16 cellular contexts compared by ENCODE assay signal in genomic region chr17:81436294-81436849, GRCh38. TPM values are rescaled to one million over a fixed set of nuclear protein-coding genes. Genes with fewer than 3 reads are reported as not detected.
A peak's percentile ranks its signal among the peaks of the same experiment; 100 is the strongest.
DNase-seq lines count a peak whose midpoint lies in the region; ATAC-seq and TF ChIP-seq lines count a peak whose summit lies in the region.
"Had no signal": no experiment of that assay in that cellular context is flagged by ENCODE, and none has a peak within 500 bp of the region (broad histone marks: within the 10 kb centered on the region; RNA-seq: fewer than 3 reads in every experiment).

No MANE protein-coding gene starts in this region.

- no peaks in the 10 kb centered on the region for H3K27me3 ChIP-seq in heart right ventricle
- H3K27me3 ChIP-seq in prostate gland (replicated peaks; ENCODE audit: insufficient read depth) = no peaks in the 10 kb centered on the region

- H3K4me1 Mint-ChIP-seq in T-helper 2 cell treated with Interferon-gamma antibody and Interleukin-4, amounts not matched to agents 5 μg/mL and 100 μg/mL, for 36 hours (ENCODE audit: low read depth) = no peaks in the 10 kb centered on the region

- ATAC-seq in Right ventricle myocardium inferior (peak; percentile 77), heart right ventricle (peak; percentile 41 to 84 (median 75)), HG03469 (IDR thresholded peaks at IDR 0.05; ENCODE audit: unreplicated experiment) (no peak)
- ATAC-seq: activated CD4-positive, CD25-positive, alpha-beta regulatory T cell treated with anti-CD3 and anti-CD28 coated beads, Interleukin-2, amount 50 U/mL, for 24 hours had no signal

- no peak for TF ChIP-seq POLR2A in prostate gland (IDR thresholded peaks at IDR 0.05)

- no peak overlapping the region for H3K4me3 Mint-ChIP-seq in T-helper 2 cell treated with Interferon-gamma antibody and Interleukin-4, amounts not matched to agents 5 μg/mL and 100 μg/mL, for 36 hours
- H3K4me3 Mint-ChIP-seq: stimulated activated naive CD8-positive, alpha-beta T cell treated with anti-CD3 and anti-CD28 coated beads, Interleukin-15, Interleukin-2, amounts not matched to agents 100 ng/mL and 50 ng/mL, for 24 hours had no signal

- no peaks in the 10 kb centered on the region for H3K9me3 Mint-ChIP-seq in T-helper 2 cell treated with Interferon-gamma antibody and Interleukin-4, amounts not matched to agents 5 μg/mL and 100 μg/mL, for 36 hours
- H3K9me3 Mint-ChIP-seq: brain; stimulated activated naive CD8-positive, alpha-beta T cell treated with anti-CD3 and anti-CD28 coated beads, Interleukin-15, Interleukin-2, amounts not matched to agents 100 ng/mL and 50 ng/mL, for 24 hours had no signal

- WGBS in heart right ventricle, 2 donors = 66 to 70% methylated on average over 19 of the region's 19 CpGs
- 35% methylated on average over 19 of the region's 19 CpGs for WGBS in prostate gland

- H3K9me3 ChIP-seq in heart right ventricle (no peaks in the 10 kb centered on the region), prostate gland (no peaks in the 10 kb centered on the region)

- H3K27ac ChIP-seq in heart right ventricle = peak overlapping the region; percentile 60 to 91 (median 82)
- H3K27ac ChIP-seq in prostate gland = peak overlapping the region; percentile 50 to 63

- DNase-seq in Right ventricle myocardium inferior (ENCODE audit: missing footprints) = peak; percentile 82
- DNase-seq in cardiac septum (ENCODE audit: low spot score) = no peak
- peak; percentile 69 to 76 for DNase-seq in heart right ventricle
- no peak for DNase-seq in prostate gland (ENCODE audit: low spot score)
- DNase-seq in T-helper 2 cell treated with Interferon-gamma antibody and Interleukin-4, amounts not matched to agents 5 μg/mL and 100 μg/mL, for 36 hours (ENCODE audit: low spot score) = no peak
- DNase-seq in activated CD4-positive, CD25-positive, alpha-beta regulatory T cell treated with anti-CD3 and anti-CD28 coated beads, Interleukin-2, amount 50 U/mL, for 72 hours = no peak
- DNase-seq in activated T-cell treated with anti-CD3 and anti-CD28 coated beads, Interleukin-2, amount 50 U/mL, for 1 hour = no peak
- DNase-seq: activated T-cell treated with anti-CD3 and anti-CD28 coated beads, Interleukin-2, amount 50 U/mL, for 48 hours; NCI-H446; nucleus accumbens; SIG-M5; stimulated activated CD4-positive, alpha-beta T cell treated with anti-CD3 and anti-CD28 coated beads, Interleukin-2, amount 100 ng/mL, for 48 hours had no signal

- H3K4me1 ChIP-seq in heart right ventricle (peaks cover 5 to 56% (median 37%) of the 10 kb centered on the region in 9 donors), prostate gland (replicated peaks) (peaks cover 12% of the 10 kb centered on the region)

- no peaks in the 10 kb centered on the region for H3K36me3 ChIP-seq in heart right ventricle
- no peaks in the 10 kb centered on the region for H3K36me3 ChIP-seq in prostate gland

- no peaks in the 10 kb centered on the region for H3K36me3 Mint-ChIP-seq in T-helper 2 cell treated with Interferon-gamma antibody and Interleukin-4, amounts not matched to agents 5 μg/mL and 100 μg/mL, for 36 hours (ENCODE audit: low read depth)
- H3K36me3 Mint-ChIP-seq: brain had no signal

- H3K27me3 Mint-ChIP-seq in T-helper 2 cell treated with Interferon-gamma antibody and Interleukin-4, amounts not matched to agents 5 μg/mL and 100 μg/mL, for 36 hours (ENCODE audit: low read depth) = peaks cover 3% of the 10 kb centered on the region
- H3K27me3 Mint-ChIP-seq: brain had no signal

- no peak overlapping the region for H3K27ac Mint-ChIP-seq in T-helper 2 cell treated with Interferon-gamma antibody and Interleukin-4, amounts not matched to agents 5 μg/mL and 100 μg/mL, for 36 hours
- H3K27ac Mint-ChIP-seq: stimulated activated naive CD8-positive, alpha-beta T cell treated with anti-CD3 and anti-CD28 coated beads, Interleukin-15, Interleukin-2, amounts not matched to agents 100 ng/mL and 50 ng/mL, for 24 hours had no signal

- intact Hi-C loops in Right ventricle myocardium inferior (cut with DNase I) = no loop called here
- intact Hi-C loops in cardiac septum (cut with DNase I) = no loop called here
- intact Hi-C loops in heart right ventricle (cut with DNase I) = loop anchor here in 2 of 10 donors (5.0 kb wide), 1 partner anchor 41 kb away; no protein-coding TSS in a partner anchor
- intact Hi-C loops in prostate gland (cut with DNase I) = no loop called here

- no peak overlapping the region for H3K4me3 ChIP-seq in heart right ventricle
- no peak overlapping the region for H3K4me3 ChIP-seq in prostate gland

- TF ChIP-seq CTCF in heart right ventricle (IDR thresholded peaks at IDR 0.05) (peak in 1 of 9 donors; percentile 18), prostate gland (IDR thresholded peaks at IDR 0.05) (no peak)

RNA-seq across cellular contexts. Expression of gene BAHCC1, which starts 41.1 kb away (rescaled TPM):
- total RNA-seq in Right ventricle myocardium inferior (9.9 TPM), cardiac septum (13.5 TPM), heart right ventricle (10 to 100 TPM in 2 of 10 donors, 1 to 10 TPM in 8; 6.3 to 11.1 (median 9.2) TPM), prostate gland (10 to 100 TPM; 11.4 to 28.9 TPM)
- 10 to 100 TPM in 1 of 2 donors, 1 to 10 TPM in 1; 4.8 to 13.1 TPM for polyA plus RNA-seq in heart right ventricle

Comparison
In these comparisons a context has a peak if more than half of its experiments do, and no peak if none do; other contexts are left out.
1. DNase-seq: peak in Right ventricle myocardium inferior (single experiment) and heart right ventricle (2 of 2); none in cardiac septum (single experiment), prostate gland (single experiment), T-helper 2 cell treated with Interferon-gamma antibody and Interleukin-4, amounts not matched to agents 5 μg/mL and 100 μg/mL, for 36 hours (single experiment), activated CD4-positive, CD25-positive, alpha-beta regulatory T cell treated with anti-CD3 and anti-CD28 coated beads, Interleukin-2, amount 50 U/mL, for 72 hours (single experiment) and activated T-cell treated with anti-CD3 and anti-CD28 coated beads, Interleukin-2, amount 50 U/mL, for 1 hour (single experiment).